8 cellular contexts compared by ENCODE assay signal in the genomic region with DNA sequence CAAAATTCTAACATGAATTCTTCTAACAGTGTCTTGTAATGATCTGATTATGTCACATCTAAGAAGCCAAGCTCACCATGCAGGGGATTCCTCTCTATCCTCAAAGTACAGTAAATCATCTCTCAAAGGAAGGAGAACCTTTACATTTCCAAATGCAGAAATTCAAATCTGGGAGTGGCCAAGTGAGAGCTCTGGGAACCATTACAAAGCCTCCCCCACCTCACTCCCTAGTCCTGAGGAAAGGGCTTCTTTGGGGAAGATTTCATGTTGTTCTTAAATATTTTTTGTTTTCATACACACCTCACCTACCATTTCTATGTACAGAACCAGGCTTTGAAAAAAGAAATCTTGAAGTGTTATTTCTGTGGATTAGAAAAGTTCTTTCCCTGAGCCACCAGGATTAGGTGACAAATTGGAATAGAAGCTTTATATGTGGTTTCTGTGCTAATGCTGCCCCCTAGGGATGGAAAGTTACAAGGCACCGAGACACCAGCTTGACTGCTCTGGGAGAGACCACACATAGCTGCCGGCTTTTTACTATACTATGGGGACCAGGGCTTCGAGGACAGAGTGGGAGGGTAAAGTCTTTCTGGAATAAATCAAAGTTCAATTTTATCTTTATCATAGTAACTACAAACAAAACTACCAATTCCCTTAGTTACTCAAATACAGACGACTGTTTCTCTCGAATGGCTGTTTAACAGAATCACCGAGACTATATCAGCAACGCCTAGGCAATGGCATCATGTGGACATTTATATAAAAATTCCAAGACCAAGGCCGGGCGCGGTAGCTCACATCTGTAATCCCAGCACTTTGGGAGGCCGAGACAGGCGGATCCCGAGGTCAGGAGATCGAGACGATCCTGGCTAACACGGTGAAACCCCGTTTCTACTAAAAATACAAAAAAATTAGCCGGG.
A peak's percentile ranks its signal among the peaks of the same experiment; 100 is the strongest.
DNase-seq lines count a peak whose midpoint lies in the region; ATAC-seq and TF ChIP-seq lines count a peak whose summit lies in the region.

No MANE protein-coding gene starts in this region.

- peaks cover 0 to 41% (median 19%) of the 10 kb centered on the region in 3 donors for H3K36me3 ChIP-seq in tibial artery

- no peaks in the 10 kb centered on the region for H3K9me3 ChIP-seq in tibial artery

- H3K27me3 ChIP-seq in foreskin keratinocyte: no peaks in the 10 kb centered on the region
- no peaks in the 10 kb centered on the region for H3K27me3 ChIP-seq in tibial artery

- peak; percentile 83 for DNase-seq in ELR (ENCODE audit: low read depth)
- peak; percentile 69 for DNase-seq in LoVo (ENCODE audit: low spot score)
- peak; percentile 75 for DNase-seq in RKO (ENCODE audit: low spot score)
- peak; percentile 40 for DNase-seq in activated T-helper 9 cell treated with anti-CD3 and anti-CD28 coated beads, Interleukin-2, amount 50 U/mL, for 16 hours (ENCODE audit: low read depth)
- DNase-seq in foreskin keratinocyte: peak; percentile 30 to 55
- peak; percentile 50 for DNase-seq in occipital lobe (lab: John Stamatoyannopoulos, UW)
- peak; percentile 78 to 82 for DNase-seq in tibial artery

- TF ChIP-seq CTCF in foreskin keratinocyte (conservative IDR thresholded peaks at IDR 0.05) (peak; percentile 95), tibial artery (IDR thresholded peaks at IDR 0.05) (peak; percentile 84 to 94)

- peak overlapping the region; percentile 1 for H3K27ac ChIP-seq in foreskin keratinocyte
- peak overlapping the region in 1 of 2 donors; percentile 32 for H3K27ac ChIP-seq in tibial artery

- intact Hi-C loops in tibial artery (cut with DNase I; ENCODE audit: low total_unique reads): loop anchor here (5.0 kb wide), 1 partner anchor 42 kb away; no protein-coding TSS in a partner anchor

- H3K4me1 ChIP-seq in foreskin keratinocyte: peaks cover 3% of the 10 kb centered on the region
- peaks cover 0 to 18% (median 0%) of the 10 kb centered on the region in 4 donors for H3K4me1 ChIP-seq in tibial artery

- peak; percentile 71 for ATAC-seq in foreskin keratinocyte
- ATAC-seq in GM21447 (IDR thresholded peaks at IDR 0.05; ENCODE audit: unreplicated experiment): no peak

- no peak overlapping the region for H3K4me3 ChIP-seq in tibial artery
